ENCODE assay signal across 9 cellular contexts in the genomic region with DNA sequence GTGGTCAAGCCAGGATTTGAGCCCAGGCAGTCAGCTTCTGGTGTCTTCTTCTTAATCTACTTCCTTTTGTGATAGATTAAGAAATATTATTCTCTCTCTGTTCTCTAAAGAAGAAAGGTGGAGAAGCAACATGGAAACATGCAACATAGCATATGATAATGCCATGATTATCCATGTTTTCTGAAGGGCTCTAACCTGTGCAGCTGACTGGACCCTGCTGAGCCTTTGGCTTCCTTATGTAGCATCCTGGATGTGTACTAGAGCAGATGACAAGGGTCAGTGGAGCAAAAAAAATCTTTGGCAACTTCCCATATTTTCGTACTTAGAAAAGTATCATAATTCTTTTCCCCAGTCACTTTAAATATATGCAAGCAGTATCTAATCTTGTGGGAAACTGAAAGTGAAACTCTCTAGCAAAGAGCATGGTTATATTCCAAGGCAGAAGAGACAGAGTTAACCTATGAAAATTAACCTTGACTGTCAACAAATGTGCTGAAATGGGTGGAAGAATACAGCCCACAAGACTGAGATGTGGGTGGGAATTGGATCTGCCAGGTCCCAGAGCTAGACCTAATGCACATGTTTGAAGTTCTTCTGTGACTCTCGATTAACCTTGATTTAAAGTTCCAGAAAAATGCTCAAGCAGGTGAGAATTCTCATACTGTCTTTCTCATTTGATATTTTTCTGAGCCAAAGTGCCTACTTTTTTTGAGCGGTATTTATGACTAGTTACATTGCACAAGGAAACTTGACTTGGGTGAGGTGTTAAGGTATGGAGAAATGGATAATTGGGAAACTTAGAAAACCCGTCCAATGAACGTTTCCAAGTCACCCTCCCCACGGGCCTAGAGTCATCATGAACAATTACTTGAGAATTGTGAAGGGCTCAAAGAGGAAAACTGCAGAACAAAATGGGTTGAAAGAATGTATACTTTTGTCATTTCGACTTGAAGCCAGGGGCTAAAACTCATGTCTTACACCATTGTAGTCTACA.
A peak's percentile ranks its signal among the peaks of the same experiment; 100 is the strongest.
DNase-seq lines count a peak whose midpoint lies in the region; ATAC-seq and TF ChIP-seq lines count a peak whose summit lies in the region.
"Had no signal": no experiment of that assay in that cellular context is flagged by ENCODE, and none has a peak within 500 bp of the region (broad histone marks: within the 10 kb centered on the region; RNA-seq: fewer than 3 reads in every experiment).

No MANE protein-coding gene starts in this region.

- H3K36me3 Mint-ChIP-seq in activated CD8-positive, alpha-beta T cell treated with anti-CD3 and anti-CD28 coated beads for 36 hours (ENCODE audit: low read depth) = peaks cover 9% of the 10 kb centered on the region
- H3K36me3 Mint-ChIP-seq in naive thymus-derived CD8-positive, alpha-beta T cell = peaks cover 7 to 17% (median 10%) of the 10 kb centered on the region in 3 donors

- H3K4me3 Mint-ChIP-seq in activated CD8-positive, alpha-beta T cell treated with anti-CD3 and anti-CD28 coated beads for 36 hours = peak overlapping the region; percentile 30
- H3K4me3 Mint-ChIP-seq in naive thymus-derived CD8-positive, alpha-beta T cell = peak overlapping the region; percentile 53 to 77 (median 68)

- no peak for TF ChIP-seq CTCF in activated CD8-positive, alpha-beta T cell treated with anti-CD3 and anti-CD28 coated beads for 36 hours (IDR thresholded peaks at IDR 0.05)

- intact Hi-C loops in activated CD8-positive, alpha-beta T cell treated with anti-CD3 and anti-CD28 coated beads for 36 hours (cut with micrococcal nuclease) = no loop called here

- H3K27me3 Mint-ChIP-seq in activated CD8-positive, alpha-beta T cell treated with anti-CD3 and anti-CD28 coated beads for 36 hours = no peaks in the 10 kb centered on the region
- no peaks in the 10 kb centered on the region for H3K27me3 Mint-ChIP-seq in naive thymus-derived CD8-positive, alpha-beta T cell

- peaks cover 27% of the 10 kb centered on the region for H3K4me1 Mint-ChIP-seq in activated CD8-positive, alpha-beta T cell treated with anti-CD3 and anti-CD28 coated beads for 36 hours (ENCODE audit: low read depth)
- H3K4me1 Mint-ChIP-seq in naive thymus-derived CD8-positive, alpha-beta T cell = peaks cover 20 to 41% (median 35%) of the 10 kb centered on the region in 4 donors

- CTCF ChIA-PET in activated CD8-positive, alpha-beta T cell treated with anti-CD3 and anti-CD28 coated beads for 36 hours (lab: Charles Lee) = no interaction called here

- DNase-seq in DMS53 (lab: John Stamatoyannopoulos, UW) (peak; percentile 13), DMS53 treated with DMSO at 0.1 percent for 48 hours (lab: John Stamatoyannopoulos, UW; ENCODE audit: unreplicated experiment) (no peak), T-helper 9 cell (no peak), cerebellar nuclear complex (lab: John Stamatoyannopoulos, UW) (no peak)
- no peak for DNase-seq in activated CD8-positive, alpha-beta T cell treated with anti-CD3 and anti-CD28 coated beads for 36 hours
- DNase-seq in naive thymus-derived CD8-positive, alpha-beta T cell = peak in 2 of 10 donors; percentile 8 to 9
- no peak for DNase-seq in stimulated activated CD4-positive, alpha-beta T cell treated with anti-CD3 and anti-CD28 coated beads, Interleukin-4, amount 100 ng/mL, for 4 hours

- no peaks in the 10 kb centered on the region for H3K9me3 Mint-ChIP-seq in activated CD8-positive, alpha-beta T cell treated with anti-CD3 and anti-CD28 coated beads for 36 hours
- H3K9me3 Mint-ChIP-seq in naive thymus-derived CD8-positive, alpha-beta T cell = no peaks in the 10 kb centered on the region

- POLR2A ChIA-PET in activated CD8-positive, alpha-beta T cell treated with anti-CD3 and anti-CD28 coated beads for 36 hours (lab: Charles Lee) = no interaction called here
- POLR2A ChIA-PET in naive thymus-derived CD8-positive, alpha-beta T cell (lab: Charles Lee) = no interaction called here

- peak overlapping the region; percentile 24 for H3K27ac Mint-ChIP-seq in activated CD8-positive, alpha-beta T cell treated with anti-CD3 and anti-CD28 coated beads for 36 hours
- H3K27ac Mint-ChIP-seq in naive thymus-derived CD8-positive, alpha-beta T cell = peak overlapping the region in 8 of 10 donors; percentile 16 to 77 (median 56)

- ATAC-seq in HG03097 (IDR thresholded peaks at IDR 0.05; ENCODE audit: low FRiP score, unreplicated experiment) = peak; percentile 44
- peak; percentile 77 for ATAC-seq in activated CD8-positive, alpha-beta T cell treated with anti-CD3 and anti-CD28 coated beads for 36 hours
- peak in 1 of 2 donors; percentile 55 for ATAC-seq in naive thymus-derived CD8-positive, alpha-beta T cell
- ATAC-seq: A549 had no signal
